In the genomic region with DNA sequence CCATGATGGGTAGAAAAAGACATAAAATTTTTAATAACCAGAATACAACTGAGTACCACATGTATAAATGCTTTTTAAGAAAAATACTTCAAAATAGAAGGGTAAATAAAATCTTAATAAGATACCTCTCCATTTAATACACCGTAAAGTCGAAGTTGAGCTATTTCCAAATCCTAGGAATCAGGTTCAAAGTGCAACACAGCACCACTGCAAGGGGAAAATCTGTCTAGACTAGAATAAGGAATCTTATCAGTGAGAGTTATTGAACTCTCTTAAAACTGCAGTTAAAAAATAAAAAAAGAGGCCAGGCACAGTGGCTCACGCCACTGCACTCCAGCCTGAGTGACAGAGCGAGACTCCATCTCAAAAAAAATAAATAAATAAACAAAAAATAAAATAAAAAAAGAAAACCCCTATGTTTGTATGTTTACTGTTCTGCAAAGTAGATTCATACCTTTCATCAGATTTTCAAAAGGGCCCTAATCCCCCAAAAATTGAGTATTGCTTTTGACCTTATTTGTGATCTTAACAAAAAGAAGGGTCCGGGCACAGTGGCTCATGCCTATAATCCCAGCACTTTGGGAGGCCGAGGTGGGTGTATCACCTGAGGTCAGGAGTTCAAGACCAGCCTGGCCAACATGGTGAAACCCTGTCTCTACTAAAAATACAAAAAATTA, we compare ENCODE assay signal across 16 cellular contexts.
DNase-seq lines count a peak whose midpoint lies in the region; ATAC-seq and TF ChIP-seq lines count a peak whose summit lies in the region.
"Had no signal": no experiment of that assay in that cellular context is flagged by ENCODE, and none has a peak within 500 bp of the region (broad histone marks: within the 10 kb centered on the region; RNA-seq: fewer than 3 reads in every experiment).

No MANE protein-coding gene starts in this region.

- in situ Hi-C loops in GM23248 (cut with MboI): no loop called here

- no peaks in the 10 kb centered on the region for H3K27me3 ChIP-seq in GM23248 (replicated peaks; ENCODE audit: insufficient read depth)
- H3K27me3 ChIP-seq in right lobe of liver: no peaks in the 10 kb centered on the region
- no peaks in the 10 kb centered on the region for H3K27me3 ChIP-seq in PC-9 (ENCODE audit: insufficient read depth, low read depth)

- H2AFZ ChIP-seq in GM23248 (no peak overlapping the region), PC-9 (no peak overlapping the region)
- H2AFZ ChIP-seq: GM23338 had no signal

- TF ChIP-seq POLR2A in right lobe of liver (IDR thresholded peaks at IDR 0.05): no peak

- intact Hi-C loops in right lobe of liver (cut with DNase I) (no loop called here), PC-9 (cut with micrococcal nuclease; ENCODE audit: unreplicated experiment) (no loop called here)

- no peak for TF ChIP-seq CTCF in right lobe of liver (IDR thresholded peaks at IDR 0.05)
- no peak for TF ChIP-seq CTCF in PC-9 (conservative IDR thresholded peaks at IDR 0.05)

- no peaks in the 10 kb centered on the region for H3K9me2 ChIP-seq in GM23248 (ENCODE audit: insufficient read depth)
- no peaks in the 10 kb centered on the region for H3K9me2 ChIP-seq in PC-9 (ENCODE audit: insufficient read depth)

- H3K4me2 ChIP-seq in GM23248 (ENCODE audit: unreplicated experiment) (no peak overlapping the region), PC-9 (no peak overlapping the region)
- H3K4me2 ChIP-seq: GM23338 had no signal

- H3K79me2 ChIP-seq in GM23248 (ENCODE audit: insufficient read depth) (peaks cover 86% of the 10 kb centered on the region), PC-9 (ENCODE audit: low read depth) (peaks cover 12% of the 10 kb centered on the region; the same call in 1 of the 2 replicates)

- H3K27ac ChIP-seq in GM23248: peak overlapping the region; percentile 80; the same call in 1 of the 2 replicates
- no peak overlapping the region for H3K27ac ChIP-seq in right lobe of liver
- no peak overlapping the region for H3K27ac ChIP-seq in PC-9

- H3K4me1 ChIP-seq in GM23248 (ENCODE audit: insufficient read depth) (peaks cover 29% of the 10 kb centered on the region), right lobe of liver (peaks cover 0 to 13% (median 0%) of the 10 kb centered on the region in 4 donors), PC-9 (replicated peaks; ENCODE audit: insufficient read depth) (no peaks in the 10 kb centered on the region)

- 95 to 99% methylated on average over 6 of the region's 6 CpGs for WGBS in GM23248 (ENCODE audit: low coverage in 1 of 2, low lambda C conversion rate in 2 of 2, missing lambda C conversion rate in 2 of 2), 2 experiments
- WGBS in right lobe of liver (ENCODE audit: insufficient coverage, low coverage, low lambda C conversion rate, missing lambda C conversion rate): 58% methylated on average over 6 of the region's 6 CpGs

- H3K9ac ChIP-seq in GM23248: no peak overlapping the region

- CTCF ChIA-PET in HEK293T (lab: Yijun Ruan, JAX) (no interaction called here), PC-9 (lab: Charles Lee) (interaction anchor here (0.7 kb wide), 1 partner anchor 14 kb away, joined by 4 read pairs; no protein-coding TSS in a partner anchor)

- H3K36me3 ChIP-seq in GM23248 (ENCODE audit: low read depth) (no peaks in the 10 kb centered on the region), right lobe of liver (peaks cover 0 to 3% (median 0%) of the 10 kb centered on the region in 4 donors), PC-9 (ENCODE audit: low read depth) (no peaks in the 10 kb centered on the region)

- no peak for DNase-seq in GM23248
- no peak for DNase-seq in HEK293T (ENCODE audit: extremely low spot score)
- no peak for DNase-seq in right lobe of liver
- no peak for DNase-seq in PC-9
- no peak for DNase-seq in superior temporal gyrus (ENCODE audit: extremely low spot score)
- no peak for DNase-seq in amygdala (lab: John Stamatoyannopoulos, UW)
- DNase-seq: C1 segment of cervical spinal cord; Calu3; CD4-positive, alpha-beta memory T cell; COR-L47; DMS53; DMS79 treated with DMSO at 0.1 percent for 48 hours; GF-D8; H9 had no signal

- POLR2A ChIA-PET in HEK293T (lab: Yijun Ruan, JAX) (no interaction called here), PC-9 (lab: Charles Lee; ENCODE audit: unreplicated experiment) (no interaction called here)

- H3F3A ChIP-seq in GM23248 (ENCODE audit: insufficient read depth) (peaks cover 28% of the 10 kb centered on the region), PC-9 (ENCODE audit: insufficient read depth, low read depth) (0 out of 2 replicates have a peak, but pooled peaks cover 6% of the 10 kb centered on the region)

- no TSS peak for BruUV-seq in PC-9 (replicated peaks; lab: Mats Ljungman, UMichigan)

- peak; percentile 38 to 63 (median 42) for ATAC-seq in right lobe of liver
- ATAC-seq: GM23338, HCT116 had no signal

- H3K4me3 ChIP-seq in GM23248 (no peak overlapping the region), right lobe of liver (no peak overlapping the region), PC-9 (no peak overlapping the region)
- H3K4me3 ChIP-seq: GM23338 had no signal

- H3K9me3 ChIP-seq in GM23248 (ENCODE audit: low read depth): no peaks in the 10 kb centered on the region
- no peaks in the 10 kb centered on the region for H3K9me3 ChIP-seq in right lobe of liver
- no peaks in the 10 kb centered on the region for H3K9me3 ChIP-seq in PC-9 (ENCODE audit: insufficient read depth, low read depth)

- H4K20me1 ChIP-seq in GM23248 (ENCODE audit: insufficient read depth): no peaks in the 10 kb centered on the region
- H4K20me1 ChIP-seq in PC-9 (ENCODE audit: insufficient read depth): peaks cover 9% of the 10 kb centered on the region

TF ChIP-seq in HEK293T, 16 proteins besides CTCF, POLR2A, EP300 and RAD21:
- TF ChIP-seq ZNF384 (IDR thresholded peaks at IDR 0.05): no peak
- TF ChIP-seq ELF4 (IDR thresholded peaks at IDR 0.05): no peak
- TF ChIP-seq HDGF (IDR thresholded peaks at IDR 0.05; ENCODE audit: borderline replicate concordance): no peak
- TF ChIP-seq PKNOX1 (IDR thresholded peaks at IDR 0.05): peak; percentile 23; the same call in 1 of the 2 replicates
- TF ChIP-seq LEF1 (IDR thresholded peaks at IDR 0.05; ENCODE audit: borderline replicate concordance): no peak
- TF ChIP-seq ARNT (IDR thresholded peaks at IDR 0.05): no peak
- TF ChIP-seq SP1 (IDR thresholded peaks at IDR 0.05): no peak
- no peak for TF ChIP-seq FOXA1 (IDR thresholded peaks at IDR 0.05)
